ENCODE assay signal across 1 cellular context in the genomic region with DNA sequence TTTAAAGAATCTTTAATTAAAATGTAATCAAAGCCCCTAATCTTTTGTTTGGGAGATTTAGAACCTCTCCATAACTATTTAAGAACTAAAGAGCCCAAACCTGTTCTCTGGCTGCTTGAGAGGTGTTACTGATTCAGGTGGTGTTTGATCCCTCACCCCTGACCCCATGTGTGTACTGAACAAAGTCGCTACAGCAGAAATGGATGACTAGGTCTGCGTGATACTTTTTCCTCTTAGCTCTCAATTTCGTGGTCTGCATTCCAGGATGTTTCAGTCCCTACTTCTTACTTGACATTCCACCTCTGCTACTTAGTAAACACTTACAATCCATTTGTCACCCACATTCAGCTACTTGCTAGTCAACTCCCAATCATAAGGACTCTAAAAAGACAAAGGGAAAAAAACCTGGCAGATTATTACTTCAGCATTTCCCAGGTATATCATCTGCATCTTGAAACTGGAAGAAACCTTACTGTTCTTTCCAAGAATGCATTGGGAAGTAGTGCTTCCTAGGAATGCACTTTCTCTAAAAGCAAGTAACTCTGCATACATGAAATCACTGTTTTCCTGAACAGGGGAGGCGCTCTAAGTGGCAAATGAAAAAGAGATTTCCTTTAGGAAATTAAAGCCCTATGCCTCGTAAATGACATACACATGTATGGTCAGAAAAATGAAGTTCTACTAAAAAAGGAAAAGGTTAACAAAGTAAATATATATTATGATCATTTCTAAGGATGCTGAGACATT.
TF ChIP-seq lines count a peak whose summit lies in the region.

No MANE protein-coding gene starts in this region.

TF ChIP-seq in GM23338, 12 proteins besides CTCF, POLR2A, EP300 and RAD21 (continued from another document):
- TF ChIP-seq, protein P1, sequence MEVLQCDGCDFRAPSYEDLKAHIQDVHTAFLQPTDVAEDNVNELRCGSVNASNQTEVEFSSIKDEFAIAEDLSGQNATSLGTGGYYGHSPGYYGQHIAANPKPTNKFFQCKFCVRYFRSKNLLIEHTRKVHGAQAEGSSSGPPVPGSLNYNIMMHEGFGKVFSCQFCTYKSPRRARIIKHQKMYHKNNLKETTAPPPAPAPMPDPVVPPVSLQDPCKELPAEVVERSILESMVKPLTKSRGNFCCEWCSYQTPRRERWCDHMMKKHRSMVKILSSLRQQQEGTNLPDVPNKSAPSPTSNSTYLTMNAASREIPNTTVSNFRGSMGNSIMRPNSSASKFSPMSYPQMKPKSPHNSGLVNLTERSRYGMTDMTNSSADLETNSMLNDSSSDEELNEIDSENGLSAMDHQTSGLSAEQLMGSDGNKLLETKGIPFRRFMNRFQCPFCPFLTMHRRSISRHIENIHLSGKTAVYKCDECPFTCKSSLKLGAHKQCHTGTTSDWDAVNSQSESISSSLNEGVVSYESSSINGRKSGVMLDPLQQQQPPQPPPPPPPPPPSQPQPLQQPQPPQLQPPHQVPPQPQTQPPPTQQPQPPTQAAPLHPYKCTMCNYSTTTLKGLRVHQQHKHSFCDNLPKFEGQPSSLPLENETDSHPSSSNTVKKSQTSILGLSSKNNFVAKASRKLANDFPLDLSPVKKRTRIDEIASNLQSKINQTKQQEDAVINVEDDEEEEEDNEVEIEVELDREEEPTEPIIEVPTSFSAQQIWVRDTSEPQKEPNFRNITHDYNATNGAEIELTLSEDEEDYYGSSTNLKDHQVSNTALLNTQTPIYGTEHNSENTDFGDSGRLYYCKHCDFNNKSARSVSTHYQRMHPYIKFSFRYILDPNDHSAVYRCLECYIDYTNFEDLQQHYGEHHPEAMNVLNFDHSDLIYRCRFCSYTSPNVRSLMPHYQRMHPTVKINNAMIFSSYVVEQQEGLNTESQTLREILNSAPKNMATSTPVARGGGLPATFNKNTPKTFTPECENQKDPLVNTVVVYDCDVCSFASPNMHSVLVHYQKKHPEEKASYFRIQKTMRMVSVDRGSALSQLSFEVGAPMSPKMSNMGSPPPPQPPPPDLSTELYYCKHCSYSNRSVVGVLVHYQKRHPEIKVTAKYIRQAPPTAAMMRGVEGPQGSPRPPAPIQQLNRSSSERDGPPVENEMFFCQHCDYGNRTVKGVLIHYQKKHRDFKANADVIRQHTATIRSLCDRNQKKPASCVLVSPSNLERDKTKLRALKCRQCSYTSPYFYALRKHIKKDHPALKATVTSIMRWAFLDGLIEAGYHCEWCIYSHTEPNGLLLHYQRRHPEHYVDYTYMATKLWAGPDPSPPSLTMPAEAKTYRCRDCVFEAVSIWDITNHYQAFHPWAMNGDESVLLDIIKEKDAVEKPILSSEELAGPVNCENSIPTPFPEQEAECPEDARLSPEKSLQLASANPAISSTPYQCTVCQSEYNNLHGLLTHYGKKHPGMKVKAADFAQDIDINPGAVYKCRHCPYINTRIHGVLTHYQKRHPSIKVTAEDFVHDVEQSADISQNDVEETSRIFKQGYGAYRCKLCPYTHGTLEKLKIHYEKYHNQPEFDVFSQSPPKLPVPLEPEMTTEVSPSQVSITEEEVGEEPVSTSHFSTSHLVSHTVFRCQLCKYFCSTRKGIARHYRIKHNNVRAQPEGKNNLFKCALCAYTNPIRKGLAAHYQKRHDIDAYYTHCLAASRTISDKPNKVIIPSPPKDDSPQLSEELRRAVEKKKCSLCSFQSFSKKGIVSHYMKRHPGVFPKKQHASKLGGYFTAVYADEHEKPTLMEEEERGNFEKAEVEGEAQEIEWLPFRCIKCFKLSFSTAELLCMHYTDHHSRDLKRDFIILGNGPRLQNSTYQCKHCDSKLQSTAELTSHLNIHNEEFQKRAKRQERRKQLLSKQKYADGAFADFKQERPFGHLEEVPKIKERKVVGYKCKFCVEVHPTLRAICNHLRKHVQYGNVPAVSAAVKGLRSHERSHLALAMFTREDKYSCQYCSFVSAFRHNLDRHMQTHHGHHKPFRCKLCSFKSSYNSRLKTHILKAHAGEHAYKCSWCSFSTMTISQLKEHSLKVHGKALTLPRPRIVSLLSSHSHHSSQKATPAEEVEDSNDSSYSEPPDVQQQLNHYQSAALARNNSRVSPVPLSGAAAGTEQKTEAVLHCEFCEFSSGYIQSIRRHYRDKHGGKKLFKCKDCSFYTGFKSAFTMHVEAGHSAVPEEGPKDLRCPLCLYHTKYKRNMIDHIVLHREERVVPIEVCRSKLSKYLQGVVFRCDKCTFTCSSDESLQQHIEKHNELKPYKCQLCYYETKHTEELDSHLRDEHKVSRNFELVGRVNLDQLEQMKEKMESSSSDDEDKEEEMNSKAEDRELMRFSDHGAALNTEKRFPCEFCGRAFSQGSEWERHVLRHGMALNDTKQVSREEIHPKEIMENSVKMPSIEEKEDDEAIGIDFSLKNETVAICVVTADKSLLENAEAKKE (CRISPR knock-in tag; IDR thresholded peaks at IDR 0.05), result no peak
- TF ChIP-seq CREB1 (CRISPR knock-in tag; IDR thresholded peaks at IDR 0.05; ENCODE audit: low read depth), result no peak
- no peak for TF ChIP-seq ZNF114 (CRISPR knock-in tag; IDR thresholded peaks at IDR 0.05)
- no peak for TF ChIP-seq STAT1 (IDR thresholded peaks at IDR 0.05; ENCODE audit: unreplicated experiment)
- TF ChIP-seq ZNF331 (CRISPR knock-in tag; IDR thresholded peaks at IDR 0.05; ENCODE audit: low read depth), result no peak
- TF ChIP-seq EZH2phosphoT487 (IDR thresholded peaks at IDR 0.05; ENCODE audit: unreplicated experiment), result no peak
- no peak for TF ChIP-seq POLR2AphosphoS5 (IDR thresholded peaks at IDR 0.05; ENCODE audit: low read depth)
- no peak for TF ChIP-seq JUNB (IDR thresholded peaks at IDR 0.05; ENCODE audit: unreplicated experiment)
